21 cellular contexts compared by ENCODE assay signal in the genomic region with DNA sequence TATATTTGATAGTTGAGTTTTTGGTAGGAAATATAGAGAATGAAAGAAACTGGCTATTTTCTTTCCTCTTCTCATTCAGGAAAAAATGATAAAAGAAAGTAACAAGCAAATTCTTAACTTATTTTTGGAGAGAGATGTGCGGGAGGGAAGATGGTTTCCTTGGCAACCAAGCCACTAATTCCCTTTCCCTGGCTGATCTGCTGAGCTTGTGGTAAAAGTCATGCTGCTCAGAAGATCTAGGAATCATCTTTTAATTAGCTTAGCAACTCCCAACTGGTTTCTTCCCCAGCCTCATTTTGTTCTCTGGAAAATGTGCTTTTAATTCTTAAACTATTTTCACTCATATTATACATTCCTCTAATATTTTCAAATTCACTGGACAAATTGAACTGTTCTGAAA. TPM values are rescaled to one million over a fixed set of nuclear protein-coding genes. Genes with fewer than 3 reads are reported as not detected.
DNase-seq lines count a peak whose midpoint lies in the region; ATAC-seq and TF ChIP-seq lines count a peak whose summit lies in the region.
"Had no signal": no experiment of that assay in that cellular context is flagged by ENCODE, and none has a peak within 500 bp of the region (broad histone marks: within the 10 kb centered on the region; RNA-seq: fewer than 3 reads in every experiment).

No MANE protein-coding gene starts in this region.

- H3K27ac ChIP-seq in WERI-Rb-1 = no peak overlapping the region
- H3K27ac ChIP-seq: A549 had no signal

- peaks cover 3% of the 10 kb centered on the region for H3K36me3 ChIP-seq in WERI-Rb-1

- no peaks in the 10 kb centered on the region for H3K9me3 ChIP-seq in WERI-Rb-1 (ENCODE audit: severe bottlenecking)
- H3K9me3 ChIP-seq: A549 had no signal

- DNase-seq in AG10803 (ENCODE audit: low read depth) (peak; percentile 90), GM04503 (ENCODE audit: low read depth) (peak; percentile 45), WERI-Rb-1 (peak; percentile 34), myocyte (ENCODE audit: low read depth) (peak; percentile 16), foreskin fibroblast (no peak), SIG-M5 (lab: John Stamatoyannopoulos, UW) (no peak)
- DNase-seq: Calu3; CD4-positive, alpha-beta memory T cell; DMS79 treated with DMSO at 0.1 percent for 48 hours; IMR-90; Kasumi-1; MM.1S; NCI-H1092 treated with DMSO at 0.1 percent for 48 hours; NCI-H1694; NCI-H510A treated with DMSO at 0.1 percent for 48 hours; SHP77 treated with DMSO at 0.1 percent for 48 hours had no signal

- no peaks in the 10 kb centered on the region for H3K27me3 ChIP-seq in WERI-Rb-1 (ENCODE audit: insufficient read depth, low read depth, severe bottlenecking)

- H3K4me3 ChIP-seq in AG10803 (ENCODE audit: low read length) (no peak overlapping the region), WERI-Rb-1 (ENCODE audit: low read depth, low read length) (no peak overlapping the region), foreskin fibroblast (ENCODE audit: low read depth in 1 of 2, low read length in 2 of 2) (no peak overlapping the region)
- H3K4me3 ChIP-seq: A549 had no signal

- ATAC-seq in esophagus mucosa (no peak), GM19397 (IDR thresholded peaks at IDR 0.05; ENCODE audit: unreplicated experiment) (no peak)
- ATAC-seq: A549 had no signal

- TF ChIP-seq CTCF in AG10803 (conservative IDR thresholded peaks at IDR 0.05; ENCODE audit: low read length) = no peak
- no peak for TF ChIP-seq CTCF in WERI-Rb-1 (IDR thresholded peaks at IDR 0.05; ENCODE audit: low read depth, low read length)
- TF ChIP-seq CTCF in foreskin fibroblast (IDR thresholded peaks at IDR 0.05; ENCODE audit: low read depth, low read length) = no peak

RNA-seq across cellular contexts. Expression of a gene that starts 11.8 kb away (rescaled TPM):
- 94.3 and 106 TPM in 2 replicates for total RNA-seq in myocyte
- 97.5 TPM for polyA plus RNA-seq in myocyte (2012)
- total RNA-seq in esophagus mucosa = 31.6 TPM

RNA-seq across cellular contexts. Expression of a gene that starts 12.1 kb away (rescaled TPM):
- total RNA-seq in myocyte (74.6 and 74.9 TPM in 2 replicates), esophagus mucosa (35.4 TPM)
- 32.5 TPM for polyA plus RNA-seq in myocyte (2012)

RNA-seq across cellular contexts. Expression of a gene that starts 35.6 kb away (rescaled TPM):
- total RNA-seq in myocyte (not detected in 2 replicates), esophagus mucosa (0.08 TPM)
- polyA plus RNA-seq in myocyte (2012) = not detected
- total RNA-seq: HT1080, IMR-90, RPMI7951 had no signal
- polyA plus RNA-seq: CD4-positive, alpha-beta memory T cell; IMR-90 had no signal

Comparison
In these comparisons a context has a peak if more than half of its experiments do, and no peak if none do; other contexts are left out.
1. DNase-seq: peak in AG10803 (single experiment), GM04503 (single experiment), WERI-Rb-1 (single experiment) and myocyte (single experiment); none in foreskin fibroblast (0 of 2) and SIG-M5 (single experiment).